9 cellular contexts compared by ENCODE assay signal in the genomic region with DNA sequence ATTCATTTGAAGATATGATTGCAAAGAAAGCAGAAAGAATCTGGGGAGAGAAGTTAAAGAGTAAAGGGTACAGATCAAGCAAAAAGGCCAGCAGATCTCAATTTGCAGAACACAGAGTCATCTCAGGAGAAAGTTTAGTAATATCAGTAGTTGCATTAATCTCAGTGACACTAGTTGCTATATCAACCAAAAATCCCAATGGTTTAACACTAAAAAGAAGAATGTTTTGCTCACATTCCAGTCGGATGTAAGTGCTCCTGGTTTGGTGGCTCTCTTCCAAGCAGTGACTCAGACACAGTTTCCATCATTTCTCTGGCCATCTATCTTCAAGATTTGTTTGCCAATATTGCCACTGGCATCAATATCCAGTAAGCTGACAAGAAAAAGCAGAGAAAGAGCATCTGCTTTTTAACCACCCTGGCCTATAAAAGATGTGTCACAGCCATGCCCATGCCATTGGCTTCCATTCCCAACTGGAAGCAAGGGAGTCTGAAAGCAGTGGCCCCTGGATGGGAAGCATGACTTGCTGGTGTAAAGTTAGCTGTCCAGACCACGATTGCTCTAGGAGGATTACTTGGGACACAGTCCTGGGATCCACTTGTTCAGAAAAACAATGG. TPM values are rescaled to one million over a fixed set of nuclear protein-coding genes. Genes with fewer than 3 reads are reported as not detected.
A peak's percentile ranks its signal among the peaks of the same experiment; 100 is the strongest.
DNase-seq lines count a peak whose midpoint lies in the region; ATAC-seq and TF ChIP-seq lines count a peak whose summit lies in the region.
"Had no signal": no experiment of that assay in that cellular context is flagged by ENCODE, and none has a peak within 500 bp of the region (broad histone marks: within the 10 kb centered on the region; RNA-seq: fewer than 3 reads in every experiment).

No MANE protein-coding gene starts in this region.

- H3K79me2 ChIP-seq in SK-N-SH (ENCODE audit: insufficient read depth): no peaks in the 10 kb centered on the region

- no peaks in the 10 kb centered on the region for H3K36me3 ChIP-seq in SK-N-SH (replicated peaks in 1 of 2; ENCODE audit: control insufficient read depth in 1 of 2, insufficient read depth in 2 of 2, low read length in 1 of 2)

- peak overlapping the region; percentile 70 for H3K27ac Mint-ChIP-seq in activated T-cell treated with anti-CD3 and anti-CD28 coated beads, Interleukin-2, amount 50 U/mL, for 24 hours

- no peak overlapping the region for H3K9ac ChIP-seq in SK-N-SH

- TF ChIP-seq CTCF in SK-N-SH (IDR thresholded peaks at IDR 0.05): no peak

- TF ChIP-seq RAD21 in SK-N-SH (IDR thresholded peaks at IDR 0.05; ENCODE audit: low read length): no peak

- H4K20me1 ChIP-seq in SK-N-SH (ENCODE audit: insufficient read depth): no peaks in the 10 kb centered on the region

- peak; percentile 91 for ATAC-seq in HG02852 (IDR thresholded peaks at IDR 0.05; ENCODE audit: unreplicated experiment)

- H3K27me3 ChIP-seq in SK-N-SH (ENCODE audit: insufficient read depth): peaks cover 24% of the 10 kb centered on the region; the same call in 1 of the 2 replicates

- no peak for DNase-seq in activated T-cell treated with anti-CD3 and anti-CD28 coated beads, Interleukin-2, amount 50 U/mL, for 24 hours
- DNase-seq in activated T-cell treated with anti-CD3 and anti-CD28 coated beads, Interleukin-2, amount 50 U/mL, for 1 hour: no peak
- DNase-seq in SK-N-SH: no peak
- peak; percentile 51 for DNase-seq in stromal cell of bone marrow (ENCODE audit: low read depth)
- DNase-seq in pons (ENCODE audit: low spot score): no peak
- DNase-seq in OCI-M2 (lab: John Stamatoyannopoulos, UW; ENCODE audit: unreplicated experiment): no peak
- DNase-seq in activated CD8-positive, alpha-beta memory T cell treated with anti-CD3 and anti-CD28 coated beads, Interleukin-2, amount 50 U/mL, for 48 hours: no peak

- H3K9me2 ChIP-seq in SK-N-SH: no peaks in the 10 kb centered on the region

- 6% methylated on average over 2 of the region's 2 CpGs for WGBS in SK-N-SH (ENCODE audit: low lambda C conversion rate)

- TF ChIP-seq EP300 in SK-N-SH (IDR thresholded peaks at IDR 0.05; ENCODE audit: borderline replicate concordance in 1 of 2, low read depth in 1 of 2, low read length in 1 of 2): no peak

- H3K4me1 Mint-ChIP-seq in activated T-cell treated with anti-CD3 and anti-CD28 coated beads, Interleukin-2, amount 50 U/mL, for 24 hours (ENCODE audit: low read depth): peaks cover 18% of the 10 kb centered on the region

- H2AFZ ChIP-seq in SK-N-SH (ENCODE audit: low read depth): no peak overlapping the region

- no peak overlapping the region; a peak in 1 of 4 replicates for H3K27ac ChIP-seq in SK-N-SH (ENCODE audit: low read depth in 2 of 2, low read length in 1 of 2)
- H3K27ac ChIP-seq: coronary artery had no signal

- H3K4me3 Mint-ChIP-seq in activated T-cell treated with anti-CD3 and anti-CD28 coated beads, Interleukin-2, amount 50 U/mL, for 24 hours: no peak overlapping the region

- no peaks in the 10 kb centered on the region for H3K36me3 Mint-ChIP-seq in activated T-cell treated with anti-CD3 and anti-CD28 coated beads, Interleukin-2, amount 50 U/mL, for 24 hours (ENCODE audit: low read depth)

- H3K4me2 ChIP-seq in SK-N-SH: no peak overlapping the region

- no peak overlapping the region for H3K4me3 ChIP-seq in SK-N-SH (ENCODE audit: low read depth in 2 of 2, low read length in 1 of 2)
- H3K4me3 ChIP-seq: coronary artery had no signal

- no peaks in the 10 kb centered on the region; a peak in 1 of 4 replicates for H3K4me1 ChIP-seq in SK-N-SH (ENCODE audit: control insufficient read depth in 1 of 2, insufficient read depth in 2 of 2, low read depth in 1 of 2, low read length in 1 of 2)

- POLR2A ChIA-PET in SK-N-SH (lab: Yijun Ruan, JAX): no interaction called here

- no peaks in the 10 kb centered on the region for H3F3A ChIP-seq in SK-N-SH (replicated peaks; ENCODE audit: insufficient read depth)

- H3K27me3 Mint-ChIP-seq in activated T-cell treated with anti-CD3 and anti-CD28 coated beads, Interleukin-2, amount 50 U/mL, for 24 hours: peaks cover 30% of the 10 kb centered on the region

- no peaks in the 10 kb centered on the region for H3K9me3 ChIP-seq in SK-N-SH

- no peaks in the 10 kb centered on the region for H3K9me3 Mint-ChIP-seq in activated T-cell treated with anti-CD3 and anti-CD28 coated beads, Interleukin-2, amount 50 U/mL, for 24 hours

- CTCF ChIA-PET in SK-N-SH (lab: Yijun Ruan, JAX): interaction anchor here (0.9 to 2.2 kb wide), 5 partner anchors 10 to 92 kb away, joined by 3 to 15 read pairs (median 10); no protein-coding TSS in a partner anchor

TF ChIP-seq in SK-N-SH, 30 proteins besides CTCF, POLR2A, EP300 and RAD21:
- TF ChIP-seq YY1 (IDR thresholded peaks at IDR 0.05; ENCODE audit: low read depth) (no peak), FOSL2 (IDR thresholded peaks at IDR 0.05; ENCODE audit: borderline replicate concordance, low read depth) (peak; percentile 32; the same call in 1 of the 2 replicates), JUND (IDR thresholded peaks at IDR 0.05) (peak; percentile 43), TCF12 (IDR thresholded peaks at IDR 0.05) (peak; percentile 37; the same call in 1 of the 2 replicates), RXRA (IDR thresholded peaks at IDR 0.05; ENCODE audit: borderline replicate concordance, low read depth) (no peak), NFIC (IDR thresholded peaks at IDR 0.05; ENCODE audit: borderline replicate concordance) (peak; percentile 55), SMC3 (IDR thresholded peaks at IDR 0.05; ENCODE audit: low read depth, low read length) (no peak)
- TF ChIP-seq, protein P1, sequence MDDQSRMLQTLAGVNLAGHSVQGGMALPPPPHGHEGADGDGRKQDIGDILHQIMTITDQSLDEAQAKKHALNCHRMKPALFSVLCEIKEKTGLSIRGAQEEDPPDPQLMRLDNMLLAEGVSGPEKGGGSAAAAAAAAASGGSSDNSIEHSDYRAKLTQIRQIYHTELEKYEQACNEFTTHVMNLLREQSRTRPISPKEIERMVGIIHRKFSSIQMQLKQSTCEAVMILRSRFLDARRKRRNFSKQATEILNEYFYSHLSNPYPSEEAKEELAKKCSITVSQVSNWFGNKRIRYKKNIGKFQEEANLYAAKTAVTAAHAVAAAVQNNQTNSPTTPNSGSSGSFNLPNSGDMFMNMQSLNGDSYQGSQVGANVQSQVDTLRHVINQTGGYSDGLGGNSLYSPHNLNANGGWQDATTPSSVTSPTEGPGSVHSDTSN (IDR thresholded peaks at IDR 0.05): peak; percentile 45; the same call in 1 of the 2 replicates
TF ChIP-seq in SK-N-SH: peak in this region for 5.

RNA-seq across cellular contexts. Expression of gene AIM2, which starts 45.5 kb away (rescaled TPM):
- polyA plus RNA-seq in SK-N-SH (2012; rRNA removed): 1.1 TPM in 2 replicates
- polyA plus RNA-seq in SK-N-SH (2012; cell fraction: cytosol; rRNA removed): 1.6 and 1.8 TPM in 2 replicates
- polyA plus RNA-seq in SK-N-SH (2012; cell fraction: nucleus; rRNA removed): 0.42 and 1.2 TPM in 2 replicates

RNA-seq across cellular contexts. Expression of gene CADM3, which starts 49.3 kb away (rescaled TPM):
- polyA plus RNA-seq in SK-N-SH (2012; rRNA removed): 0.78 and 0.94 TPM in 2 replicates
- 0.41 and 0.75 TPM in 2 replicates for polyA plus RNA-seq in SK-N-SH (2012; cell fraction: cytosol; rRNA removed)
- 0.49 and 0.56 TPM in 2 replicates for polyA plus RNA-seq in SK-N-SH (2012; cell fraction: nucleus; rRNA removed)
